ENCODE assay signal across 1 cellular context in genomic region chr5:176436641-176437040, GRCh38.
A peak's percentile ranks its signal among the peaks of the same experiment; 100 is the strongest.
TF ChIP-seq lines count a peak whose summit lies in the region.

No MANE protein-coding gene starts in this region.

TF ChIP-seq in K562, 482 proteins besides CTCF, POLR2A, EP300 and RAD21:
- TF ChIP-seq PKNOX1 (IDR thresholded peaks at IDR 0.05): peak; percentile 30; the same call in 1 of the 2 replicates
- TF ChIP-seq, protein P1, sequence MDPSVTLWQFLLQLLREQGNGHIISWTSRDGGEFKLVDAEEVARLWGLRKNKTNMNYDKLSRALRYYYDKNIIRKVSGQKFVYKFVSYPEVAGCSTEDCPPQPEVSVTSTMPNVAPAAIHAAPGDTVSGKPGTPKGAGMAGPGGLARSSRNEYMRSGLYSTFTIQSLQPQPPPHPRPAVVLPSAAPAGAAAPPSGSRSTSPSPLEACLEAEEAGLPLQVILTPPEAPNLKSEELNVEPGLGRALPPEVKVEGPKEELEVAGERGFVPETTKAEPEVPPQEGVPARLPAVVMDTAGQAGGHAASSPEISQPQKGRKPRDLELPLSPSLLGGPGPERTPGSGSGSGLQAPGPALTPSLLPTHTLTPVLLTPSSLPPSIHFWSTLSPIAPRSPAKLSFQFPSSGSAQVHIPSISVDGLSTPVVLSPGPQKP (CRISPR knock-in tag; IDR thresholded peaks at IDR 0.05): no peak
- no peak for TF ChIP-seq KLF6 (CRISPR knock-in tag; IDR thresholded peaks at IDR 0.05; ENCODE audit: borderline replicate concordance)
- peak; percentile 86 for TF ChIP-seq SOX6 (IDR thresholded peaks at IDR 0.05)
- TF ChIP-seq BMI1 (IDR thresholded peaks at IDR 0.05; ENCODE audit: low read length): no peak
- no peak for TF ChIP-seq KAT2B (IDR thresholded peaks at IDR 0.05; ENCODE audit: low read depth, low read length)
- TF ChIP-seq SNRNP70 (optimal IDR thresholded peaks at IDR 0.05; ENCODE audit: low read depth, low read length): no peak
- no peak for TF ChIP-seq MECOM (CRISPR knock-in tag; IDR thresholded peaks at IDR 0.05)
- no peak for TF ChIP-seq BACH1 (tag; IDR thresholded peaks at IDR 0.05)
- TF ChIP-seq ERF (CRISPR knock-in tag; IDR thresholded peaks at IDR 0.05): no peak
- no peak for TF ChIP-seq NCOR1 (IDR thresholded peaks at IDR 0.05)
- no peak for TF ChIP-seq ZNF24 (IDR thresholded peaks at IDR 0.05)
- TF ChIP-seq U2AF1 (optimal IDR thresholded peaks at IDR 0.05; ENCODE audit: low read depth, low read length): no peak
- no peak for TF ChIP-seq HNRNPUL1 (IDR thresholded peaks at IDR 0.05; ENCODE audit: low read length)
- peak; percentile 3 for TF ChIP-seq MEIS2 (IDR thresholded peaks at IDR 0.05; ENCODE audit: partially characterized antibody)
- no peak for TF ChIP-seq POLR2B (IDR thresholded peaks at IDR 0.05; ENCODE audit: low read depth, partially characterized antibody)
- TF ChIP-seq SAFB2 (IDR thresholded peaks at IDR 0.05; ENCODE audit: borderline replicate concordance, low read depth, low read length, severe bottlenecking): no peak
- TF ChIP-seq ZNF561 (CRISPR knock-in tag; conservative IDR thresholded peaks at IDR 0.05): no peak
- no peak for TF ChIP-seq POU5F1 (IDR thresholded peaks at IDR 0.05; ENCODE audit: borderline replicate concordance, low read depth, low read length, partially characterized antibody)
- no peak for TF ChIP-seq KAT7 (CRISPR knock-in tag; IDR thresholded peaks at IDR 0.05; ENCODE audit: borderline replicate concordance)
- no peak for TF ChIP-seq CEBPG (CRISPR knock-in tag; IDR thresholded peaks at IDR 0.05)
- TF ChIP-seq CEBPG (tag; conservative IDR thresholded peaks at IDR 0.05 in 1 of 2, IDR thresholded peaks at IDR 0.05 in 1 of 2): 0 out of 4 replicates have a peak, but pooled peaks of 1 of the 2 experiments have one; percentile 9
- TF ChIP-seq SIN3A (IDR thresholded peaks at IDR 0.05; ENCODE audit: borderline replicate concordance in 2 of 2, control insufficient read depth in 1 of 2, low read depth in 2 of 2, low read length in 2 of 2): no peak
- no peak for TF ChIP-seq NFRKB (IDR thresholded peaks at IDR 0.05; ENCODE audit: low read depth)
- no peak for TF ChIP-seq ADNP (tag; IDR thresholded peaks at IDR 0.05)
- no peak for TF ChIP-seq RB1 (IDR thresholded peaks at IDR 0.05; ENCODE audit: low read depth)
- TF ChIP-seq, protein P2, sequence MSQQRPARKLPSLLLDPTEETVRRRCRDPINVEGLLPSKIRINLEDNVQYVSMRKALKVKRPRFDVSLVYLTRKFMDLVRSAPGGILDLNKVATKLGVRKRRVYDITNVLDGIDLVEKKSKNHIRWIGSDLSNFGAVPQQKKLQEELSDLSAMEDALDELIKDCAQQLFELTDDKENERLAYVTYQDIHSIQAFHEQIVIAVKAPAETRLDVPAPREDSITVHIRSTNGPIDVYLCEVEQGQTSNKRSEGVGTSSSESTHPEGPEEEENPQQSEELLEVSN (IDR thresholded peaks at IDR 0.05; ENCODE audit: borderline replicate concordance in 1 of 2, extremely low read depth in 1 of 2, insufficient read depth in 1 of 2, insufficient read length in 1 of 2, low read depth in 1 of 2, low read length in 1 of 2, poor library complexity in 1 of 2, severe bottlenecking in 1 of 2): no peak
- no peak for TF ChIP-seq SMARCC2 (IDR thresholded peaks at IDR 0.05; ENCODE audit: low read depth)
- no peak for TF ChIP-seq THRAP3 (IDR thresholded peaks at IDR 0.05; ENCODE audit: borderline replicate concordance)
- TF ChIP-seq ATF3 (IDR thresholded peaks at IDR 0.05): no peak
- no peak for TF ChIP-seq ATF3 (CRISPR knock-in tag; conservative IDR thresholded peaks at IDR 0.05)
- TF ChIP-seq RBM14 (IDR thresholded peaks at IDR 0.05; ENCODE audit: borderline replicate concordance, insufficient read depth, low read depth, low read length): no peak
- no peak for TF ChIP-seq ZFP1 (CRISPR knock-in tag; IDR thresholded peaks at IDR 0.05)
- no peak for TF ChIP-seq CXXC5 (CRISPR knock-in tag; IDR thresholded peaks at IDR 0.05)
- TF ChIP-seq BRD9 (IDR thresholded peaks at IDR 0.05; ENCODE audit: low read depth, partially characterized antibody): no peak
- no peak for TF ChIP-seq KLF13 (tag; IDR thresholded peaks at IDR 0.05; ENCODE audit: borderline replicate concordance, low read depth)
